15 cellular contexts compared by ENCODE assay signal in the genomic region with DNA sequence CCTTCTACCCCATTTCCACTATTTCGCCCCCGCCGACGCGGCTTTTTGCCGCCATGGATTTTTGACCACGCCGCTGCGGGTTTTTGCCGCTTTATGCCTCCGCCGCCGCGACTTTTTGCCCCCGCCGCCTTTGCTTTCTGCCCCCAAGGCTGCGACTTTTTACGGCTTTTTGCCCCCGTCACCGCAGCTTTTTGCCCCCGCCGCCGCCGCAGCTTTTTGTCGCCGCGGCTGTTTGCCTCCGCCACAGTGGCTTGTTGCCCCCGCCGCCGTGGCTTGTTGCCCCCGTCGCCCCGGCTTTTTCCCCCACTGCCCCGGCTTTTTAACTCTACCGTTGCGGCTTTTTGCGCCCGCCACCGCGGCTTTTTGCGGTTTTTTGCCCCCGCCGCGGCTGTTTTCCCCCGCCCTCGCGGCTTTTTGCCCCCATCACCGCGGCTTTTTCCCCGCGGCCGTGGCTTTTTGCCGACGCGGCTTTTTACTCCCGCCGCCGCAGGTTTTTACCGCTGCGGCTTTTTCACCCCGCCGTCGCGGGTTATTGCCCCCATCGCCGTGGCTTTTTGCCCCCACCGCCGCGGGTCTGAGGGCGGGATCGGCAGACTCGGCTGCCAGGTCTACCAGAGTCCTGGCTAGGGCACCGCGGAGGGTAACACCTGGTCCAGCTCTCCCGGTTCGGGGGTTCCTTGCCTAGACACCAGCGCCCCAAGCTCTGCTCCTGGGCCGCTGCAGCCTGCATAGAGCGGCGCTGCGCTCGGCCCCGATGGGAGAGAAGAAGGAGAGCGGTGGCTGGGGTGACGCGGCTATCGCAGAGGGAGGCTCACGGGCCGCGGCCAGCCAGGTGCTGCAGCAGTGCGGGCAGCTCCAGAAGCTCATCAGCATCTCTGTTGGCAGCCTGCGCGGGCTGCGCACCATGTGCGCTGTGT.
"Had no signal": no experiment of that assay in that cellular context is flagged by ENCODE, and none has a peak within 500 bp of the region (broad histone marks: within the 10 kb centered on the region; RNA-seq: fewer than 3 reads in every experiment).

No MANE protein-coding gene starts in this region.

- H3K36me3 ChIP-seq: esophagus squamous epithelium, pancreas, thyroid gland, vagina had no signal

- H3K27me3 Mint-ChIP-seq: activated CD8-positive, alpha-beta T cell treated with anti-CD3 and anti-CD28 coated beads for 36 hours had no signal

- H3K9me3 ChIP-seq: pancreas, thyroid gland, vagina had no signal

- H3K27ac Mint-ChIP-seq: activated CD8-positive, alpha-beta T cell treated with anti-CD3 and anti-CD28 coated beads for 36 hours; stimulated activated memory B cell treated with anti-CD40 and anti-IgM and Interleukin-4, amounts not matched to agents 10 μg/mL and 1 μg/mL and 100 μg/mL, for 72 hours; T-helper 1 cell treated with Interleukin-12 subunit alpha and Interleukin-12 subunit beta and Interleukin-4 antibody, amounts not matched to agents 30 μg/mL and 1 μg/mL, for 36 hours had no signal

- H3K27me3 ChIP-seq: body of pancreas, pancreas, thyroid gland, vagina had no signal

- ATAC-seq: activated CD8-positive, alpha-beta T cell treated with anti-CD3 and anti-CD28 coated beads for 36 hours; activated naive CD4-positive, alpha-beta T cell treated with anti-CD3 and anti-CD28 coated beads, Interleukin-2, amount 50 U/mL, for 72 hours; body of pancreas; pancreas; stimulated activated memory B cell treated with anti-CD40 and anti-IgM and Interleukin-4, amounts not matched to agents 10 μg/mL and 1 μg/mL and 100 μg/mL, for 72 hours had no signal

- H3K4me1 Mint-ChIP-seq: naive B cell; stimulated activated memory B cell treated with anti-CD40 and anti-IgM and Interleukin-4, amounts not matched to agents 10 μg/mL and 1 μg/mL and 100 μg/mL, for 72 hours had no signal

- H3K4me3 ChIP-seq: body of pancreas, coronary artery, esophagus squamous epithelium, pancreas, thyroid gland, vagina had no signal

- H3K4me3 Mint-ChIP-seq: activated CD8-positive, alpha-beta T cell treated with anti-CD3 and anti-CD28 coated beads for 36 hours; stimulated activated memory B cell treated with anti-CD40 and anti-IgM and Interleukin-4, amounts not matched to agents 10 μg/mL and 1 μg/mL and 100 μg/mL, for 72 hours; T-helper 1 cell treated with Interleukin-12 subunit alpha and Interleukin-12 subunit beta and Interleukin-4 antibody, amounts not matched to agents 30 μg/mL and 1 μg/mL, for 36 hours had no signal

- DNase-seq: activated CD4-positive, alpha-beta T cell treated with anti-CD3 and anti-CD28 coated beads for 4 hours; activated CD8-positive, alpha-beta T cell treated with anti-CD3 and anti-CD28 coated beads for 36 hours; activated T-cell treated with anti-CD3 and anti-CD28 coated beads, Interleukin-2, amount 50 U/mL, for 48 hours; body of pancreas; esophagus squamous epithelium; glutamatergic neuron; hypothalamus; naive B cell; thyroid gland had no signal

- H3K27ac ChIP-seq: body of pancreas, coronary artery, esophagus squamous epithelium, pancreas, thyroid gland, vagina had no signal

- H3K4me1 ChIP-seq: body of pancreas, esophagus squamous epithelium, pancreas, thyroid gland, vagina had no signal
